ENCODE assay signal across 2 cellular contexts in the genomic region with DNA sequence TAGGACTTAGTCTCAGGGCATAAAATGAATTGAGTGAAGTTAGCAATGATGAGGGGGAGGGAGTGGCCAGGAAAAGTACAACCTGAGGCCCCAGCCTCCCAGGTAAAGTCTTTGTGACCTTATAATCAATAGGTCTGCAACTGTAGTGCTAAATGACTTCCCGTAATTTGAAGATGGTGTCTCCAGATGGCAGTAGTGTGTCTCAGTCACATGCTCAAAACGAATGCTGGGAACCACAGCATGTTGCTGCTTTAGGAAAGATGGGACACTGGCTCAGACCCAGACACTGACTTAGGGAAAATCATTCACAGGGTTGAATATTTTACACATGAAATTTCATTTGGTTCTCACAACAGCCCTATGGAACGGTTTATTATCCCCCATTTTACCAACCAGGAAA.
A peak's percentile ranks its signal among the peaks of the same experiment; 100 is the strongest.
TF ChIP-seq lines count a peak whose summit lies in the region.

No MANE protein-coding gene starts in this region.

TF ChIP-seq in HepG2, 621 proteins besides CTCF, POLR2A, EP300 and RAD21 (continues in another document):
- TF ChIP-seq, protein P1, sequence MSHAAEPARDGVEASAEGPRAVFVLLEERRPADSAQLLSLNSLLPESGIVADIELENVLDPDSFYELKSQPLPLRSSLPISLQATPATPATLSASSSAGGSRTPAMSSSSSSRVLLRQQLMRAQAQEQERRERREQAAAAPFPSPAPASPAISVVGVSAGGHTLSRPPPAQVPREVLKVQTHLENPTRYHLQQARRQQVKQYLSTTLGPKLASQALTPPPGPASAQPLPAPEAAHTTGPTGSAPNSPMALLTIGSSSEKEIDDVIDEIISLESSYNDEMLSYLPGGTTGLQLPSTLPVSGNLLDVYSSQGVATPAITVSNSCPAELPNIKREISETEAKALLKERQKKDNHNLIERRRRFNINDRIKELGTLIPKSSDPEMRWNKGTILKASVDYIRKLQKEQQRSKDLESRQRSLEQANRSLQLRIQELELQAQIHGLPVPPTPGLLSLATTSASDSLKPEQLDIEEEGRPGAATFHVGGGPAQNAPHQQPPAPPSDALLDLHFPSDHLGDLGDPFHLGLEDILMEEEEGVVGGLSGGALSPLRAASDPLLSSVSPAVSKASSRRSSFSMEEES (CRISPR knock-in tag; IDR thresholded peaks at IDR 0.05) = peak; percentile 74
- TF ChIP-seq ZNF75D (CRISPR knock-in tag; IDR thresholded peaks at IDR 0.05; ENCODE audit: borderline replicate concordance) (no peak), ZMYM4 (CRISPR knock-in tag; IDR thresholded peaks at IDR 0.05) (0 out of 2 replicates have a peak, but pooled peaks have one; percentile 21), CBFB (CRISPR knock-in tag; IDR thresholded peaks at IDR 0.05) (no peak), ZFP41 (CRISPR knock-in tag; IDR thresholded peaks at IDR 0.05; ENCODE audit: borderline replicate concordance) (no peak), CAMTA2 (CRISPR knock-in tag; IDR thresholded peaks at IDR 0.05; ENCODE audit: borderline replicate concordance) (no peak), NRL (CRISPR knock-in tag; IDR thresholded peaks at IDR 0.05; ENCODE audit: borderline replicate concordance) (no peak), GATAD2A (CRISPR knock-in tag; IDR thresholded peaks at IDR 0.05) (0 out of 2 replicates have a peak, but pooled peaks have one; percentile 17), STAG1 (CRISPR knock-in tag; IDR thresholded peaks at IDR 0.05) (peak; percentile 28; the same call in 1 of the 2 replicates), BRD4 (CRISPR knock-in tag; IDR thresholded peaks at IDR 0.05) (no peak)
- TF ChIP-seq, protein P2, sequence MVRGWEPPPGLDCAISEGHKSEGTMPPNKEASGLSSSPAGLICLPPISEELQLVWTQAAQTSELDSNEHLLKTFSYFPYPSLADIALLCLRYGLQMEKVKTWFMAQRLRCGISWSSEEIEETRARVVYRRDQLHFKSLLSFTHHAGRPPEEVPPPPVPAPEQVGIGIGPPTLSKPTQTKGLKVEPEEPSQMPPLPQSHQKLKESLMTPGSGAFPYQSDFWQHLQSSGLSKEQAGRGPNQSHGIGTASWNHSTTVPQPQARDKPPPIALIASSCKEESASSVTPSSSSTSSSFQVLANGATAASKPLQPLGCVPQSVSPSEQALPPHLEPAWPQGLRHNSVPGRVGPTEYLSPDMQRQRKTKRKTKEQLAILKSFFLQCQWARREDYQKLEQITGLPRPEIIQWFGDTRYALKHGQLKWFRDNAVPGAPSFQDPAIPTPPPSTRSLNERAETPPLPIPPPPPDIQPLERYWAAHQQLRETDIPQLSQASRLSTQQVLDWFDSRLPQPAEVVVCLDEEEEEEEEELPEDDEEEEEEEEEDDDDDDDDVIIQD (CRISPR knock-in tag; IDR thresholded peaks at IDR 0.05; ENCODE audit: low read depth) = peak; percentile 56; the same call in 1 of the 2 replicates
- TF ChIP-seq, protein P3, sequence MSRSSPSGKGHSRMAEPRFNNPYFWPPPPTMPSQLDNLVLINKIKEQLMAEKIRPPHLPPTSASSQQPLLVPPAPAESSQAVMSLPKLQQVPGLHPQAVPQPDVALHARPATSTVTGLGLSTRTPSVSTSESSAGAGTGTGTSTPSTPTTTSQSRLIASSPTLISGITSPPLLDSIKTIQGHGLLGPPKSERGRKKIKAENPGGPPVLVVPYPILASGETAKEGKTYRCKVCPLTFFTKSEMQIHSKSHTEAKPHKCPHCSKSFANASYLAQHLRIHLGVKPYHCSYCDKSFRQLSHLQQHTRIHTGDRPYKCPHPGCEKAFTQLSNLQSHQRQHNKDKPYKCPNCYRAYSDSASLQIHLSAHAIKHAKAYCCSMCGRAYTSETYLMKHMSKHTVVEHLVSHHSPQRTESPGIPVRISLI (CRISPR knock-in tag; IDR thresholded peaks at IDR 0.05; ENCODE audit: borderline replicate concordance) = no peak
- TF ChIP-seq, protein P4, sequence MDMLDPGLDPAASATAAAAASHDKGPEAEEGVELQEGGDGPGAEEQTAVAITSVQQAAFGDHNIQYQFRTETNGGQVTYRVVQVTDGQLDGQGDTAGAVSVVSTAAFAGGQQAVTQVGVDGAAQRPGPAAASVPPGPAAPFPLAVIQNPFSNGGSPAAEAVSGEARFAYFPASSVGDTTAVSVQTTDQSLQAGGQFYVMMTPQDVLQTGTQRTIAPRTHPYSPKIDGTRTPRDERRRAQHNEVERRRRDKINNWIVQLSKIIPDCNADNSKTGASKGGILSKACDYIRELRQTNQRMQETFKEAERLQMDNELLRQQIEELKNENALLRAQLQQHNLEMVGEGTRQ (IDR thresholded peaks at IDR 0.05; ENCODE audit: low read depth, low read length) = no peak
- TF ChIP-seq, protein P4 (CRISPR knock-in tag; IDR thresholded peaks at IDR 0.05; ENCODE audit: borderline replicate concordance) = peak; percentile 33; the same call in 1 of the 2 replicates

TF ChIP-seq in GM12891, 5 proteins besides CTCF, POLR2A, EP300 and RAD21:
- no peak for TF ChIP-seq SPI1 (IDR thresholded peaks at IDR 0.05; ENCODE audit: low read depth, low read length)
- TF ChIP-seq TAF1 (IDR thresholded peaks at IDR 0.05; ENCODE audit: low read depth, low read length) = no peak
- no peak for TF ChIP-seq POLR2AphosphoS5 (IDR thresholded peaks at IDR 0.05; ENCODE audit: low read depth, low read length)
- no peak for TF ChIP-seq POU2F2 (IDR thresholded peaks at IDR 0.05; ENCODE audit: low read depth, low read length)
- TF ChIP-seq PAX5 (IDR thresholded peaks at IDR 0.05; ENCODE audit: insufficient read depth, low read length, severe bottlenecking) = no peak
TF ChIP-seq in GM12891: peak in this region for 0.
